Comparison of ENCODE assay signal across 27 cellular contexts in genomic region chr5:102617857-102618187, GRCh38.
DNase-seq lines count a peak whose midpoint lies in the region; ATAC-seq and TF ChIP-seq lines count a peak whose summit lies in the region.
"Had no signal": no experiment of that assay in that cellular context is flagged by ENCODE, and none has a peak within 500 bp of the region (broad histone marks: within the 10 kb centered on the region; RNA-seq: fewer than 3 reads in every experiment).

No MANE protein-coding gene starts in this region.

- intact Hi-C loops in sciatic nerve (cut with DNase I) = no loop called here

- H3K4me1 ChIP-seq in gastroesophageal sphincter = no peaks in the 10 kb centered on the region
- H3K4me1 ChIP-seq: Caco-2, heart left ventricle, prostate gland, SJSA1 had no signal

- H3K9me3 ChIP-seq in gastroesophageal sphincter = no peaks in the 10 kb centered on the region
- H3K9me3 ChIP-seq: neutrophil, prostate gland, SJSA1 had no signal

- ATAC-seq in gastroesophageal sphincter (peak; percentile 36), sciatic nerve (peak; percentile 94), HG03095 (IDR thresholded peaks at IDR 0.05; ENCODE audit: unreplicated experiment) (no peak)
- ATAC-seq: activated CD8-positive, alpha-beta T cell treated with anti-CD3 and anti-CD28 coated beads, Interleukin-2, amount 10 ng/mL, durations not matched to agents 7 days and 5 days; GM12878; left ventricle myocardium superior had no signal

- TF ChIP-seq EP300 in gastroesophageal sphincter (IDR thresholded peaks at IDR 0.05) = no peak

- no peak for TF ChIP-seq CTCF in gastroesophageal sphincter (IDR thresholded peaks at IDR 0.05)

- no peak overlapping the region for H3K4me3 ChIP-seq in gastroesophageal sphincter
- H3K4me3 ChIP-seq: GM12878, heart left ventricle, prostate gland, SJSA1 had no signal

- no peak for TF ChIP-seq POLR2A in gastroesophageal sphincter (IDR thresholded peaks at IDR 0.05)

- H3K27ac ChIP-seq in gastroesophageal sphincter = peak overlapping the region in 1 of 4 donors; percentile 28
- H3K27ac ChIP-seq: epithelial cell of prostate, neutrophil, prostate gland, SJSA1 had no signal

- H3K27me3 ChIP-seq in gastroesophageal sphincter = no peaks in the 10 kb centered on the region
- H3K27me3 ChIP-seq: heart left ventricle, neutrophil, SJSA1 had no signal

- peak; percentile 40 for DNase-seq in DMS53 treated with DMSO at 0.1 percent for 48 hours (lab: John Stamatoyannopoulos, UW; ENCODE audit: unreplicated experiment)
- DNase-seq in NCI-H446 treated with DMSO at 0.1 percent for 48 hours (lab: John Stamatoyannopoulos, UW) = peak; percentile 89
- DNase-seq in sciatic nerve (ENCODE audit: low spot score) = peak; percentile 66
- no peak for DNase-seq in NAMALWA (ENCODE audit: low spot score)
- no peak for DNase-seq in CD1c-positive myeloid dendritic cell (ENCODE audit: extremely low spot score)
- no peak for DNase-seq in NCI-H1092 treated with DMSO at 0.1 percent for 48 hours (lab: John Stamatoyannopoulos, UW)
- DNase-seq: activated CD4-positive, alpha-beta T cell treated with anti-CD3 and anti-CD28 coated beads for 4 hours; activated CD8-positive, alpha-beta T cell treated with anti-CD3 and anti-CD28 coated beads, Interleukin-2, amount 10 ng/mL, durations not matched to agents 7 days and 5 days; activated T-cell treated with anti-CD3 and anti-CD28 coated beads for 4 hours; amygdala; C1 segment of cervical spinal cord; Caco-2; effector CD4-positive, alpha-beta T cell; heart left ventricle; left ventricle myocardium superior; NCI-H1105; NCI-H2029; RPMI8226; stimulated activated CD4-positive, alpha-beta T cell treated with anti-CD3 and anti-CD28 coated beads, Interleukin-4, amount 100 ng/mL, for 4 hours; T-helper 9 cell had no signal

- 73 to 83% methylated on average over 1 of the region's 1 CpG for WGBS in gastroesophageal sphincter (ENCODE audit: low coverage in 1 of 2), 2 donors

- H3K36me3 ChIP-seq in gastroesophageal sphincter = no peaks in the 10 kb centered on the region
- H3K36me3 ChIP-seq: heart left ventricle, neutrophil, prostate gland, SJSA1 had no signal

Comparison
In these comparisons a context has a peak if more than half of its experiments do, and no peak if none do; other contexts are left out.
1. DNase-seq: peak in DMS53 treated with DMSO at 0.1 percent for 48 hours (single experiment), NCI-H446 treated with DMSO at 0.1 percent for 48 hours (single experiment) and sciatic nerve (single experiment); none in NAMALWA (single experiment), CD1c-positive myeloid dendritic cell (single experiment) and NCI-H1092 treated with DMSO at 0.1 percent for 48 hours (single experiment).